Comparison of ENCODE assay signal across 15 cellular contexts in genomic region chr12:27180862-27181261, GRCh38.
DNase-seq lines count a peak whose midpoint lies in the region; ATAC-seq and TF ChIP-seq lines count a peak whose summit lies in the region.
"Had no signal": no experiment of that assay in that cellular context is flagged by ENCODE, and none has a peak within 500 bp of the region (broad histone marks: within the 10 kb centered on the region; RNA-seq: fewer than 3 reads in every experiment).

No MANE protein-coding gene starts in this region.

- intact Hi-C loops in left ventricle myocardium superior (cut with micrococcal nuclease) (no loop called here), PC-3 (cut with micrococcal nuclease) (loop anchor here (1.0 to 2.0 kb wide), 2 partner anchors 9 to 38 kb away; no protein-coding TSS in a partner anchor)

- CTCF ChIA-PET in PC-3 (lab: Charles Lee) = interaction anchor here (0.5 to 0.6 kb wide), 3 partner anchors 64 to 206 kb away, joined by 3 read pairs; no protein-coding TSS in a partner anchor

- no TSS peak for BruUV-seq in PC-3 (replicated peaks; lab: Mats Ljungman, UMichigan)

- DNase-seq in right atrium auricular region (ENCODE audit: low spot score) = no peak
- no peak for DNase-seq in left ventricle myocardium superior
- DNase-seq in PC-3 = peak; percentile 88
- DNase-seq in iris pigment epithelial cell (ENCODE audit: low read depth) = peak; percentile 43
- no peak for DNase-seq in Peyer's patch
- DNase-seq in stimulated activated CD8-positive, alpha-beta memory T cell treated with anti-CD3 and anti-CD28 coated beads, Interleukin-4, amount 100 ng/mL, for 48 hours = no peak
- no peak for DNase-seq in T-helper 9 cell
- DNase-seq in stimulated activated CD4-positive, alpha-beta T cell treated with anti-CD3 and anti-CD28 coated beads, Interleukin-4, amount 100 ng/mL, for 24 hours = no peak
- DNase-seq: cortex of kidney, immature natural killer cell, mammary epithelial cell, NCI-H1694, NCI-H524 treated with DMSO at 0.1 percent for 48 hours, psoas muscle had no signal

- H3K9me3 ChIP-seq in right atrium auricular region = no peaks in the 10 kb centered on the region
- no peaks in the 10 kb centered on the region for H3K9me3 ChIP-seq in PC-3 (ENCODE audit: low read length)
- H3K9me3 ChIP-seq in Peyer's patch = no peaks in the 10 kb centered on the region
- H3K9me3 ChIP-seq: psoas muscle had no signal

- H4K20me1 ChIP-seq in PC-3 (ENCODE audit: low read length) = no peaks in the 10 kb centered on the region

- H3K27me3 ChIP-seq in right atrium auricular region (no peaks in the 10 kb centered on the region), PC-3 (ENCODE audit: low read length) (no peaks in the 10 kb centered on the region), Peyer's patch (no peaks in the 10 kb centered on the region)

- no peak overlapping the region for H2AFZ ChIP-seq in PC-3 (ENCODE audit: low read length)

- H3K27ac ChIP-seq in right atrium auricular region (peak overlapping the region; percentile 41 to 90), PC-3 (ENCODE audit: low read length) (peak overlapping the region; percentile 73), Peyer's patch (peak overlapping the region in 1 of 4 donors; percentile 64)
- H3K27ac ChIP-seq: psoas muscle had no signal

- no peak for TF ChIP-seq CTCF in right atrium auricular region (IDR thresholded peaks at IDR 0.05)
- no peak for TF ChIP-seq CTCF in PC-3 (conservative IDR thresholded peaks at IDR 0.05; ENCODE audit: low read depth, low read length)
- no peak for TF ChIP-seq CTCF in Peyer's patch (IDR thresholded peaks at IDR 0.05)

- H3K36me3 ChIP-seq in right atrium auricular region (no peaks in the 10 kb centered on the region), PC-3 (ENCODE audit: low read depth, low read length) (no peaks in the 10 kb centered on the region), Peyer's patch (no peaks in the 10 kb centered on the region)

- no peak overlapping the region for H3K4me3 ChIP-seq in right atrium auricular region
- no peak overlapping the region; the same call in 1 of the 2 replicates for H3K4me3 ChIP-seq in PC-3 (ENCODE audit: low read length)
- H3K4me3 ChIP-seq in Peyer's patch = no peak overlapping the region
- H3K4me3 ChIP-seq: psoas muscle had no signal

- TF ChIP-seq POLR2A in Peyer's patch (IDR thresholded peaks at IDR 0.05) = no peak

- no peak overlapping the region; the same call in 1 of the 2 replicates for H3K9ac ChIP-seq in PC-3 (ENCODE audit: low read length)

- no peak for ATAC-seq in left ventricle myocardium superior
- ATAC-seq in PC-3 = peak; percentile 36
- ATAC-seq: natural killer cell treated with Interleukin-12 subunit alpha and Interleukin-12 subunit beta and Interleukin-15 and Interleukin-18, amount 100 ng/mL, for 72 hours; psoas muscle had no signal

- H3K4me2 ChIP-seq in PC-3 (ENCODE audit: low read length) = peak overlapping the region; percentile 62

- H3F3A ChIP-seq in PC-3 (ENCODE audit: low read length, unreplicated experiment) = peaks cover 21% of the 10 kb centered on the region

- peaks cover 0 to 21% of the 10 kb centered on the region in 2 donors for H3K4me1 ChIP-seq in right atrium auricular region
- peaks cover 71% of the 10 kb centered on the region for H3K4me1 ChIP-seq in PC-3 (ENCODE audit: insufficient read depth, low read length)
- H3K4me1 ChIP-seq in Peyer's patch = peaks cover 0 to 4% (median 0%) of the 10 kb centered on the region in 4 donors

- H3K79me2 ChIP-seq in PC-3 (ENCODE audit: low read length) = no peaks in the 10 kb centered on the region

- POLR2A ChIA-PET in PC-3 (lab: Charles Lee; ENCODE audit: unreplicated experiment) = interaction anchor here (0.6 to 0.7 kb wide), 2 partner anchors 91 to 129 kb away, joined by 3 to 6 read pairs; no protein-coding TSS in a partner anchor

- no peaks in the 10 kb centered on the region for H3K9me2 ChIP-seq in PC-3 (replicated peaks; ENCODE audit: low read length)

Comparison
In these comparisons a context has a peak if more than half of its experiments do, and no peak if none do; other contexts are left out.
1. DNase-seq: peak in PC-3 (single experiment) and iris pigment epithelial cell (single experiment); none in right atrium auricular region (single experiment), left ventricle myocardium superior (single experiment), Peyer's patch (0 of 3), stimulated activated CD8-positive, alpha-beta memory T cell treated with anti-CD3 and anti-CD28 coated beads, Interleukin-4, amount 100 ng/mL, for 48 hours (single experiment), T-helper 9 cell (single experiment) and stimulated activated CD4-positive, alpha-beta T cell treated with anti-CD3 and anti-CD28 coated beads, Interleukin-4, amount 100 ng/mL, for 24 hours (single experiment).